Comparison of ENCODE assay signal across 24 cellular contexts in the genomic region with DNA sequence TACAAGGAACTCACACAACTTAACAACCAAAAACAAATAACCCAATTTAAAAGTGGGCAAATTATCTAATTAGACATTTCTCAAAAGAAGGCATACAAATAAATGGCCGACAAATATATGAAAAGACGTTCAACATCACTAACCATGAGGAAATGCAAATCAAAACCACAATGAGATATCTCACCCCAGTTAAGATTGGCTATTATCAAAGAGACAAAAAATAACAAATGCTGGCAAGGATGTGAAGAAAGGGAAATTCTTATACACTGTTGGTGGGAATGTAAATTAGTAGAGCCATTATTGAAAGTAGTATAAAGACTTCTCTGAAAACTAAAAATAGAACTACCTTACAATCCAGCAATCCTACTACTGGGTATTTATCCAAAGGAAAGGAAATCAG.
"Had no signal": no experiment of that assay in that cellular context is flagged by ENCODE, and none has a peak within 500 bp of the region (broad histone marks: within the 10 kb centered on the region; RNA-seq: fewer than 3 reads in every experiment).

No MANE protein-coding gene starts in this region.

- H3K9me3 ChIP-seq: lower lobe of right lung, neutrophil, prostate gland, right atrium auricular region, thyroid gland had no signal

- H3K4me2 ChIP-seq: smooth muscle cell had no signal

- ATAC-seq: effector memory CD8-positive, alpha-beta T cell; left ventricle myocardium superior; lower lobe of right lung; natural killer cell treated with Interleukin-12 subunit alpha and Interleukin-12 subunit beta and Interleukin-15 and Interleukin-18, amount 100 ng/mL, for 72 hours; sciatic nerve had no signal

- H3K9me3 Mint-ChIP-seq: natural killer cell treated with Interleukin-12 subunit alpha and Interleukin-12 subunit beta and Interleukin-15 and Interleukin-18, amount 100 ng/mL, for 72 hours; type B pancreatic cell had no signal

- H3K27ac Mint-ChIP-seq: effector memory CD8-positive, alpha-beta T cell; natural killer cell treated with Interleukin-12 subunit alpha and Interleukin-12 subunit beta and Interleukin-15 and Interleukin-18, amount 100 ng/mL, for 72 hours; type B pancreatic cell had no signal

- FAIRE-seq: endometrium, frontal cortex, keratinocyte had no signal

- H3K79me2 ChIP-seq: parathyroid adenoma had no signal

- H3K27me3 ChIP-seq: neutrophil, right atrium auricular region, thyroid gland had no signal

- DNase-seq: cortex of kidney; effector memory CD8-positive, alpha-beta T cell; hypothalamus; left ventricle myocardium superior; lower lobe of right lung; stimulated activated CD4-positive, alpha-beta T cell treated with anti-CD3 and anti-CD28 coated beads, Interleukin-12 subunit alpha, Interleukin-12 subunit beta, amount 100 ng/mL, for 4 hours; stimulated activated CD4-positive, alpha-beta T cell treated with anti-CD3 and anti-CD28 coated beads, Interleukin-1b, Interleukin-23, amount 100 ng/mL, for 48 hours; stimulated activated CD4-positive, alpha-beta T cell treated with anti-CD3 and anti-CD28 coated beads, Interleukin-4, amount 100 ng/mL, for 1 hour; stimulated activated CD8-positive, alpha-beta memory T cell treated with anti-CD3 and anti-CD28 coated beads, Interleukin-4, amount 100 ng/mL, for 48 hours; stimulated activated naive CD4-positive, alpha-beta T cell treated with Interleukin-2 at 50 U/mL for 16 hours; stomach; thyroid gland had no signal

- H3K36me3 Mint-ChIP-seq: natural killer cell treated with Interleukin-12 subunit alpha and Interleukin-12 subunit beta and Interleukin-15 and Interleukin-18, amount 100 ng/mL, for 72 hours; type B pancreatic cell had no signal

- H3K4me1 ChIP-seq: lower lobe of right lung, parathyroid adenoma, prostate gland, right atrium auricular region, stomach, thyroid gland had no signal

- H2AFZ ChIP-seq: parathyroid adenoma had no signal

- H3K4me3 Mint-ChIP-seq: effector memory CD8-positive, alpha-beta T cell; natural killer cell treated with Interleukin-12 subunit alpha and Interleukin-12 subunit beta and Interleukin-15 and Interleukin-18, amount 100 ng/mL, for 72 hours; neural crest cell; type B pancreatic cell had no signal

- H3K9ac ChIP-seq: parathyroid adenoma had no signal

- H3K36me3 ChIP-seq: lower lobe of right lung, neutrophil, prostate gland, right atrium auricular region, stomach, thyroid gland had no signal

- H3K4me3 ChIP-seq: lower lobe of right lung, prostate gland, right atrium auricular region, smooth muscle cell, stomach, thyroid gland had no signal

- H3K27ac ChIP-seq: lower lobe of right lung, neutrophil, parathyroid adenoma, prostate gland, right atrium auricular region, stomach, thyroid gland had no signal
